Comparison of ENCODE assay signal across 3 cellular contexts in the genomic region with DNA sequence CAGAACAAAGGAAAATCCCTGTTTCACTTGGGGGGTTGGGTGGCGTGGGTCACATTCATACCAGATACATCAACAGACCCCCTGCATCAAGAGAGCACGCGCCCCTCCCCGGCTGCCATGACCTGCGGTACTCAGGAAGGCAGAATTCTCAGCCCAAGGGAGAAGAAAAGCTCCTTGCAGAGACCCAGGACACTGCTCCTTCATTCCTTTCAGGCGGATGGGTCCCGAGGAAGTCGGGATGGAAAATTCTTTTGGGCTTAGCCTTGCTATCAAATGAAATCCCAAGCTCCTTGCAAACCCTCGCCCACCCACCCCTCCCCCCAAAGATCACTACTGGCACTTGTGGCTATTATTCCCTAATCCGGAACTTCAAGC.
A peak's percentile ranks its signal among the peaks of the same experiment; 100 is the strongest.
TF ChIP-seq lines count a peak whose summit lies in the region.

No MANE protein-coding gene starts in this region.

TF ChIP-seq in GM23338, 12 proteins besides CTCF, POLR2A, EP300 and RAD21 (continues in another document):
- TF ChIP-seq ZNF331 (CRISPR knock-in tag; IDR thresholded peaks at IDR 0.05; ENCODE audit: low read depth) (no peak), EZH2 (IDR thresholded peaks at IDR 0.05; ENCODE audit: low read depth, unreplicated experiment) (no peak), REST (IDR thresholded peaks at IDR 0.05; ENCODE audit: unreplicated experiment) (no peak), CREB1 (CRISPR knock-in tag; IDR thresholded peaks at IDR 0.05; ENCODE audit: low read depth) (no peak)
- TF ChIP-seq, protein P1, sequence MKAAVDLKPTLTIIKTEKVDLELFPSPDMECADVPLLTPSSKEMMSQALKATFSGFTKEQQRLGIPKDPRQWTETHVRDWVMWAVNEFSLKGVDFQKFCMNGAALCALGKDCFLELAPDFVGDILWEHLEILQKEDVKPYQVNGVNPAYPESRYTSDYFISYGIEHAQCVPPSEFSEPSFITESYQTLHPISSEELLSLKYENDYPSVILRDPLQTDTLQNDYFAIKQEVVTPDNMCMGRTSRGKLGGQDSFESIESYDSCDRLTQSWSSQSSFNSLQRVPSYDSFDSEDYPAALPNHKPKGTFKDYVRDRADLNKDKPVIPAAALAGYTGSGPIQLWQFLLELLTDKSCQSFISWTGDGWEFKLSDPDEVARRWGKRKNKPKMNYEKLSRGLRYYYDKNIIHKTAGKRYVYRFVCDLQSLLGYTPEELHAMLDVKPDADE (IDR thresholded peaks at IDR 0.05): no peak

TF ChIP-seq in HepG2, 621 proteins besides CTCF, POLR2A, EP300 and RAD21:
- TF ChIP-seq ZMYM3 (CRISPR knock-in tag; IDR thresholded peaks at IDR 0.05) (no peak), CREB1 (IDR thresholded peaks at IDR 0.05) (no peak), CREB1 (CRISPR knock-in tag; IDR thresholded peaks at IDR 0.05) (no peak), ASH2L (IDR thresholded peaks at IDR 0.05; ENCODE audit: insufficient read length, low read depth, low read length) (peak; percentile 1)

TF ChIP-seq in SK-N-SH, 30 proteins besides CTCF, POLR2A, EP300 and RAD21:
- TF ChIP-seq FOXJ3 (CRISPR knock-in tag; IDR thresholded peaks at IDR 0.05) (no peak), GATA2 (CRISPR knock-in tag; IDR thresholded peaks at IDR 0.05) (no peak), POLR2AphosphoS5 (IDR thresholded peaks at IDR 0.05; ENCODE audit: low read depth, low read length) (no peak)
